8 cellular contexts compared by ENCODE assay signal in the genomic region with DNA sequence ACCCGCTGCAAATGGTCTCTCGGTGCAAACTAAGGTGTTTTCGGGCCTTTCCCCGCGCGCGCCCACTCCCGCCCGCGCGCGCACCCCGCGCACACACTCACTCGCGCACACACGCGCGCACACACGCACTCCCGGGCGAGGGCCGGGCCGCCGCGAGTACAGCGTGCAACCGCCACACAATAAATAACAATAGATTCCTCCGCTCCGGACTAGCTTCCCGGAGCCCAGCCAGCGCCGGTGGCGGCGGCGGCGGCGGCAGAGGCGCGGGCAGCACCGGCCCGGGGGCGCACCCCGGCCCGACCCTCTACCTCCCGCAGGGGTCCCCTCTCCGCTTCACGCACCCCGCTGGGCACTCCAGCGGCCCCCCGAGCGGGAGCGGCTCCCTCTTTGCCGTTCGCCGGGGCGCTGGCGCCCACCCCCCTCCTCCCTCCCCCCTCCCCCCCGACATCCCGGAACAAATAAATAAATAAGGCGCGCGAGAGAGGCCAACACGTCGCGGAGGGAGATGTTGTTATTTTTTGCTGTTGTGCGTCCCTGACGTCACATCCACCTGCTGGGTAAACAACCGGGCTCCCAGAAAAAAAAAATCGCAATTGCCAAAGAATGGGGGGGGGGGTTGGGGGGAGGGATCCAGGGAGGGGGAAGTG. TPM values are rescaled to one million over a fixed set of nuclear protein-coding genes. Genes with fewer than 3 reads are reported as not detected.
DNase-seq lines count a peak whose midpoint lies in the region; FAIRE-seq and TF ChIP-seq lines count a peak whose summit lies in the region.

FOXP1 (minus strand) TSS at position 160 of the 647 bp plus-strand sequence. CDS start 385,347 bp downstream, outside the sequence.

- no peaks in the 10 kb centered on the region for H3K27me3 Mint-ChIP-seq in dendritic cell treated with granulocyte-macrophage colony-stimulating factor and Interleukin-4, amounts not matched to agents 40 ng/mL and 50 ng/mL, for 4 days

- H3K36me3 ChIP-seq in HEK293 (ENCODE audit: control insufficient read depth in 2 of 2, insufficient read depth in 1 of 2, low read length in 2 of 2): no peaks in the 10 kb centered on the region

- H3K4me1 Mint-ChIP-seq in dendritic cell treated with granulocyte-macrophage colony-stimulating factor and Interleukin-4, amounts not matched to agents 40 ng/mL and 50 ng/mL, for 4 days (ENCODE audit: low read depth): peaks cover 20% of the 10 kb centered on the region

- CTCF ChIA-PET in HEK293 (lab: Yijun Ruan, JAX): interaction anchor here (0.6 to 1.1 kb wide), 2 partner anchors 69 to 124 kb away, joined by 3 read pairs; no protein-coding TSS in a partner anchor

- POLR2A ChIA-PET in HEK293 (lab: Yijun Ruan, JAX): interaction anchor here (0.6 to 2.7 kb wide), 7 partner anchors 41 to 338 kb away, joined by 3 to 10 read pairs (median 6); no protein-coding TSS in a partner anchor

- FAIRE-seq in GM12892 (lab: Jason Lieb, UNC): no peak

- no peaks in the 10 kb centered on the region for H3K9me3 Mint-ChIP-seq in dendritic cell treated with granulocyte-macrophage colony-stimulating factor and Interleukin-4, amounts not matched to agents 40 ng/mL and 50 ng/mL, for 4 days

- peak within 1 kb of the TSS; percentile 96 for H3K4me3 Mint-ChIP-seq in dendritic cell treated with granulocyte-macrophage colony-stimulating factor and Interleukin-4, amounts not matched to agents 40 ng/mL and 50 ng/mL, for 4 days

- TF ChIP-seq CTCF in HEK293 (tag by site-specific recombination; IDR thresholded peaks at IDR 0.05): no peak

- peaks cover 30% of the 10 kb centered on the region for H3K36me3 Mint-ChIP-seq in dendritic cell treated with granulocyte-macrophage colony-stimulating factor and Interleukin-4, amounts not matched to agents 40 ng/mL and 50 ng/mL, for 4 days (ENCODE audit: low read depth)

- H3K9me3 ChIP-seq in HEK293 (ENCODE audit: control insufficient read depth, insufficient read depth, low read depth, low read length): no peaks in the 10 kb centered on the region

- peak within 1 kb of the TSS; percentile 90 for H3K4me3 ChIP-seq in HEK293 (ENCODE audit: low read depth, low read length)

- intact Hi-C loops in dendritic cell treated with granulocyte-macrophage colony-stimulating factor and Interleukin-4, amounts not matched to agents 40 ng/mL and 50 ng/mL, for 4 days (cut with micrococcal nuclease): loop anchor here (2.0 kb wide), 2 partner anchors 193 to 519 kb away; no protein-coding TSS in a partner anchor

- no peak for TF ChIP-seq POLR2A in GM12892 (IDR thresholded peaks at IDR 0.05; ENCODE audit: low read depth, low read length)

- peak; percentile 88 for DNase-seq in COLO668 (lab: John Stamatoyannopoulos, UW; ENCODE audit: unreplicated experiment)
- DNase-seq in NCI-H524 (lab: John Stamatoyannopoulos, UW): peak; percentile 32 to 78
- DNase-seq in activated CD4-positive, alpha-beta T cell treated with anti-CD3 and anti-CD28 coated beads, Interleukin-2, amount 50 U/mL, for 1 hour: peak; percentile 69
- peak; percentile 93 for DNase-seq in left kidney (ENCODE audit: low read depth, low spot score)
- peak; percentile 39 to 42 for DNase-seq in stimulated activated CD4-positive, alpha-beta T cell treated with anti-CD3 and anti-CD28 coated beads, Interleukin-1b, Interleukin-23, amount 100 ng/mL, for 1 hour (ENCODE audit: low read depth in 2 of 2)
- no peak for DNase-seq in GM12892 (ENCODE audit: insufficient read length)

- peaks cover 14% of the 10 kb centered on the region for H3K4me1 ChIP-seq in HEK293 (ENCODE audit: control insufficient read depth, insufficient read depth, low read length)

- peak within 1 kb of the TSS; percentile 98 for H3K27ac ChIP-seq in HEK293 (ENCODE audit: extremely low read depth, low read depth, low read length)

- H3K27ac Mint-ChIP-seq in dendritic cell treated with granulocyte-macrophage colony-stimulating factor and Interleukin-4, amounts not matched to agents 40 ng/mL and 50 ng/mL, for 4 days: peak within 1 kb of the TSS; percentile 99

TF ChIP-seq in HEK293, 187 proteins besides CTCF, POLR2A, EP300 and RAD21:
- TF ChIP-seq GLIS1 (tag by site-specific recombination; IDR thresholded peaks at IDR 0.05): no peak
- TF ChIP-seq ZNF660 (tag by site-specific recombination; IDR thresholded peaks at IDR 0.05): 0 out of 2 replicates have a peak, but pooled peaks have one; percentile 54
- TF ChIP-seq KLF10 (tag by site-specific recombination; IDR thresholded peaks at IDR 0.05): peak; percentile 47
- peak; percentile 56; the same call in 1 of the 2 replicates for TF ChIP-seq ZSCAN30 (tag by site-specific recombination; IDR thresholded peaks at IDR 0.05)
- 0 out of 2 replicates have a peak, but pooled peaks have one; percentile 33 for TF ChIP-seq ZBTB20 (tag by site-specific recombination; IDR thresholded peaks at IDR 0.05)
- no peak for TF ChIP-seq HOXA7 (CRISPR knock-in tag; IDR thresholded peaks at IDR 0.05; ENCODE audit: borderline replicate concordance)
- TF ChIP-seq, protein P1, sequence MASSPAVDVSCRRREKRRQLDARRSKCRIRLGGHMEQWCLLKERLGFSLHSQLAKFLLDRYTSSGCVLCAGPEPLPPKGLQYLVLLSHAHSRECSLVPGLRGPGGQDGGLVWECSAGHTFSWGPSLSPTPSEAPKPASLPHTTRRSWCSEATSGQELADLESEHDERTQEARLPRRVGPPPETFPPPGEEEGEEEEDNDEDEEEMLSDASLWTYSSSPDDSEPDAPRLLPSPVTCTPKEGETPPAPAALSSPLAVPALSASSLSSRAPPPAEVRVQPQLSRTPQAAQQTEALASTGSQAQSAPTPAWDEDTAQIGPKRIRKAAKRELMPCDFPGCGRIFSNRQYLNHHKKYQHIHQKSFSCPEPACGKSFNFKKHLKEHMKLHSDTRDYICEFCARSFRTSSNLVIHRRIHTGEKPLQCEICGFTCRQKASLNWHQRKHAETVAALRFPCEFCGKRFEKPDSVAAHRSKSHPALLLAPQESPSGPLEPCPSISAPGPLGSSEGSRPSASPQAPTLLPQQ (tag by site-specific recombination; IDR thresholded peaks at IDR 0.05): 0 out of 2 replicates have a peak, but pooled peaks have one; percentile 33
- 0 out of 2 replicates have a peak, but pooled peaks have one; percentile 10 for TF ChIP-seq ZEB2 (tag by site-specific recombination; IDR thresholded peaks at IDR 0.05)
- 0 out of 2 replicates have a peak, but pooled peaks have one; percentile 8 for TF ChIP-seq ZNF391 (tag by site-specific recombination; IDR thresholded peaks at IDR 0.05; ENCODE audit: borderline replicate concordance, low read depth)
- 0 out of 2 replicates have a peak, but pooled peaks have one; percentile 28 for TF ChIP-seq KLF17 (tag by site-specific recombination; IDR thresholded peaks at IDR 0.05)
- TF ChIP-seq, protein P2, sequence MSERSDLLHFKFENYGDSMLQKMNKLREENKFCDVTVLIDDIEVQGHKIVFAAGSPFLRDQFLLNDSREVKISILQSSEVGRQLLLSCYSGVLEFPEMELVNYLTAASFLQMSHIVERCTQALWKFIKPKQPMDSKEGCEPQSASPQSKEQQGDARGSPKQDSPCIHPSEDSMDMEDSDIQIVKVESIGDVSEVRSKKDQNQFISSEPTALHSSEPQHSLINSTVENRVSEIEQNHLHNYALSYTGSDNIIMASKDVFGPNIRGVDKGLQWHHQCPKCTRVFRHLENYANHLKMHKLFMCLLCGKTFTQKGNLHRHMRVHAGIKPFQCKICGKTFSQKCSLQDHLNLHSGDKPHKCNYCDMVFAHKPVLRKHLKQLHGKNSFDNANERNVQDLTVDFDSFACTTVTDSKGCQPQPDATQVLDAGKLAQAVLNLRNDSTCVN (tag by site-specific recombination; optimal IDR thresholded peaks at IDR 0.05): peak; percentile 74
- 0 out of 2 replicates have a peak, but pooled peaks have one; percentile 46 for TF ChIP-seq ZBTB8A (tag by site-specific recombination; IDR thresholded peaks at IDR 0.05)
- TF ChIP-seq ZNF223 (tag by site-specific recombination; IDR thresholded peaks at IDR 0.05): no peak

RNA-seq across cellular contexts. Expression of gene FOXP1, which starts in this region (rescaled TPM):
- 1.2 TPM for polyA plus RNA-seq in GM12892 (2012; ENCODE audit: missing spikeins)
